Comparison of ENCODE assay signal across 21 cellular contexts in the genomic region with DNA sequence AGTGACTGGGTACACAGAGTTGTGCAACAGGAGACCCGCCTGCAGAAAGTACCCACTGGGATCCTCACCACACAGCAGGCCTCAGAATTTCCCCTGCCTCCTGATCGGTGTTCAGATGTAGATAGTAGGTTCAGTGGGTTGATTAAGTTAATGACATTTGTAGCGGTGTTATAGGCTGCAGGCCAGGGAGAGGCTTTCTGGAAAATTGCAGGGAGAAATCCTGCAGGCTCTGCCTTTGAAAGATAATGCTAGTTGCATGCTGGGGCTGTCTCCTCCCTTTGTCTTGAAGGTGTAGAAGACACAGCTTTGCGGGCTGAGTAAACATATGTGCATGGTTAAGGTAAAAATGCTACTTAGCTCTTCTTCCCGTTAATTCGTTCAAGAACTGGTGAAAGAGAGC.
DNase-seq lines count a peak whose midpoint lies in the region; ATAC-seq and TF ChIP-seq lines count a peak whose summit lies in the region.
"Had no signal": no experiment of that assay in that cellular context is flagged by ENCODE, and none has a peak within 500 bp of the region (broad histone marks: within the 10 kb centered on the region; RNA-seq: fewer than 3 reads in every experiment).

No MANE protein-coding gene starts in this region.

- H3K9me3 ChIP-seq in suprapubic skin (peaks cover 4% of the 10 kb centered on the region), SK-N-SH (no peaks in the 10 kb centered on the region)
- H3K9me3 ChIP-seq: SJCRH30 had no signal

- H3K27ac ChIP-seq in GM23338 (ENCODE audit: low read depth): no peak overlapping the region
- H3K27ac ChIP-seq in suprapubic skin: peak overlapping the region; percentile 20
- H3K27ac ChIP-seq in SK-N-SH (ENCODE audit: low read depth in 2 of 2, low read length in 1 of 2): no peak overlapping the region
- H3K27ac ChIP-seq: KMS-11, SJCRH30 had no signal

- TF ChIP-seq POLR2A in suprapubic skin (IDR thresholded peaks at IDR 0.05): no peak

- DNase-seq in GM23338 (ENCODE audit: low spot score) (no peak), NCI-H2227 treated with DMSO at 0.1 percent for 48 hours (lab: John Stamatoyannopoulos, UW) (peak; percentile 30), islet precursor cell (peak; percentile 64), suprapubic skin (ENCODE audit: low spot score in 2 of 2) (no peak), DMS153 treated with DMSO at 0.1 percent for 48 hours (lab: John Stamatoyannopoulos, UW; ENCODE audit: unreplicated experiment) (no peak), SK-N-SH (no peak)
- DNase-seq: DMS53, EL, IMR-90, NCI-H1092 treated with DMSO at 0.1 percent for 48 hours, NCI-H1436 treated with DMSO at 0.1 percent for 48 hours, NCI-H1930, NCI-H226, NCI-H524, NCI-H774, OCI-M1, SJCRH30 had no signal

- H3K27me3 ChIP-seq in GM23338 (ENCODE audit: insufficient read depth) (no peaks in the 10 kb centered on the region), suprapubic skin (no peaks in the 10 kb centered on the region), SK-N-SH (ENCODE audit: insufficient read depth) (no peaks in the 10 kb centered on the region)
- H3K27me3 ChIP-seq: SJCRH30 had no signal

- no peak overlapping the region for H3K4me3 Mint-ChIP-seq in GM23338
- H3K4me3 Mint-ChIP-seq: B cell, CD14-positive monocyte had no signal

- H3K4me1 ChIP-seq in GM23338 (ENCODE audit: insufficient read depth) (no peaks in the 10 kb centered on the region), suprapubic skin (no peaks in the 10 kb centered on the region), SK-N-SH (ENCODE audit: control insufficient read depth in 1 of 2, insufficient read depth in 2 of 2, low read depth in 1 of 2, low read length in 1 of 2) (no peaks in the 10 kb centered on the region)
- H3K4me1 ChIP-seq: SJCRH30 had no signal

- H3K9me2 ChIP-seq in GM23338 (ENCODE audit: insufficient read depth) (no peaks in the 10 kb centered on the region), SK-N-SH (no peaks in the 10 kb centered on the region)

- TF ChIP-seq CTCF in GM23338 (conservative IDR thresholded peaks at IDR 0.05; ENCODE audit: low read depth in 2 of 2) (no peak), suprapubic skin (IDR thresholded peaks at IDR 0.05) (no peak), SK-N-SH (IDR thresholded peaks at IDR 0.05) (no peak)

- CTCF ChIA-PET in SK-N-SH (lab: Yijun Ruan, JAX): no interaction called here

- no peaks in the 10 kb centered on the region for H3K36me3 ChIP-seq in GM23338 (ENCODE audit: insufficient read depth)
- H3K36me3 ChIP-seq in suprapubic skin: no peaks in the 10 kb centered on the region
- no peaks in the 10 kb centered on the region for H3K36me3 ChIP-seq in SK-N-SH (replicated peaks in 1 of 2; ENCODE audit: control insufficient read depth in 1 of 2, insufficient read depth in 2 of 2, low read length in 1 of 2)
- H3K36me3 ChIP-seq: SJCRH30 had no signal

- 28% methylated on average over 6 of the region's 6 CpGs for WGBS in suprapubic skin
- 8% methylated on average over 6 of the region's 6 CpGs for WGBS in SK-N-SH (ENCODE audit: low lambda C conversion rate)

- TF ChIP-seq EP300 in suprapubic skin (IDR thresholded peaks at IDR 0.05): no peak
- TF ChIP-seq EP300 in SK-N-SH (IDR thresholded peaks at IDR 0.05; ENCODE audit: borderline replicate concordance in 1 of 2, low read depth in 1 of 2, low read length in 1 of 2): no peak

- H3K27me3 Mint-ChIP-seq in GM23338 (ENCODE audit: insufficient read depth, low read depth, poor library complexity): no peaks in the 10 kb centered on the region
- H3K27me3 Mint-ChIP-seq: B cell had no signal

- H3K4me3 ChIP-seq in GM23338: no peak overlapping the region
- no peak overlapping the region for H3K4me3 ChIP-seq in suprapubic skin
- H3K4me3 ChIP-seq in SK-N-SH (ENCODE audit: low read depth in 2 of 2, low read length in 1 of 2): no peak overlapping the region
- H3K4me3 ChIP-seq: SJCRH30 had no signal

- no peak overlapping the region for H3K4me2 ChIP-seq in GM23338
- no peak overlapping the region for H3K4me2 ChIP-seq in SK-N-SH
- H3K4me2 ChIP-seq: KMS-11 had no signal

- no peak for TF ChIP-seq RAD21 in SK-N-SH (IDR thresholded peaks at IDR 0.05; ENCODE audit: low read length)

- H3K4me1 Mint-ChIP-seq in GM23338: peaks cover 12% of the 10 kb centered on the region
- H3K4me1 Mint-ChIP-seq: B cell, CD14-positive monocyte had no signal

- H3K79me2 ChIP-seq in GM23338 (replicated peaks; ENCODE audit: insufficient read depth): no peaks in the 10 kb centered on the region
- H3K79me2 ChIP-seq in SK-N-SH (ENCODE audit: insufficient read depth): no peaks in the 10 kb centered on the region

- H3K36me3 Mint-ChIP-seq in GM23338 (ENCODE audit: low read depth): peaks cover 7% of the 10 kb centered on the region; the same call in 1 of the 3 replicates
- H3K36me3 Mint-ChIP-seq: CD14-positive monocyte had no signal

- H3F3A ChIP-seq in GM23338 (replicated peaks; ENCODE audit: low read depth): no peaks in the 10 kb centered on the region
- no peaks in the 10 kb centered on the region for H3F3A ChIP-seq in SK-N-SH (replicated peaks; ENCODE audit: insufficient read depth)

- H3K27ac Mint-ChIP-seq in GM23338: no peak overlapping the region
- H3K27ac Mint-ChIP-seq: B cell, CD14-positive monocyte had no signal

- H4K20me1 ChIP-seq in GM23338 (replicated peaks; ENCODE audit: insufficient read depth) (no peaks in the 10 kb centered on the region), SK-N-SH (ENCODE audit: insufficient read depth) (no peaks in the 10 kb centered on the region)

- peaks cover 77% of the 10 kb centered on the region for H3K9me3 Mint-ChIP-seq in GM23338

- no peak overlapping the region for H2AFZ ChIP-seq in GM23338
- no peak overlapping the region for H2AFZ ChIP-seq in SK-N-SH (ENCODE audit: low read depth)

- ATAC-seq in GM23338 (peak; percentile 39), HG02571 (IDR thresholded peaks at IDR 0.05; ENCODE audit: unreplicated experiment) (no peak)

- POLR2A ChIA-PET in SK-N-SH (lab: Yijun Ruan, JAX): no interaction called here

- no peak overlapping the region for H3K9ac ChIP-seq in SK-N-SH
- H3K9ac ChIP-seq: KMS-11 had no signal

TF ChIP-seq in GM23338, 12 proteins besides CTCF, POLR2A, EP300 and RAD21:
- no peak for TF ChIP-seq ZNF331 (CRISPR knock-in tag; IDR thresholded peaks at IDR 0.05; ENCODE audit: low read depth)
TF ChIP-seq in GM23338: peak in this region for 0.

TF ChIP-seq in SK-N-SH, 30 proteins besides CTCF, POLR2A, EP300 and RAD21 (continues in another document):
- TF ChIP-seq MAX (IDR thresholded peaks at IDR 0.05; ENCODE audit: low read depth) (no peak), GATA2 (CRISPR knock-in tag; IDR thresholded peaks at IDR 0.05) (no peak), JUND (IDR thresholded peaks at IDR 0.05) (no peak), GABPA (IDR thresholded peaks at IDR 0.05; ENCODE audit: low read depth) (no peak), NRF1 (IDR thresholded peaks at IDR 0.05; ENCODE audit: low read depth, low read length) (no peak), USF1 (IDR thresholded peaks at IDR 0.05; ENCODE audit: borderline replicate concordance, low read depth) (no peak), ZBTB33 (IDR thresholded peaks at IDR 0.05; ENCODE audit: borderline replicate concordance, low read depth) (no peak), ELF1 (IDR thresholded peaks at IDR 0.05) (no peak), RCOR1 (IDR thresholded peaks at IDR 0.05; ENCODE audit: low read length) (no peak), FOSL2 (IDR thresholded peaks at IDR 0.05; ENCODE audit: borderline replicate concordance, low read depth) (no peak), YY1 (IDR thresholded peaks at IDR 0.05; ENCODE audit: low read depth) (no peak)
- TF ChIP-seq, protein P1, sequence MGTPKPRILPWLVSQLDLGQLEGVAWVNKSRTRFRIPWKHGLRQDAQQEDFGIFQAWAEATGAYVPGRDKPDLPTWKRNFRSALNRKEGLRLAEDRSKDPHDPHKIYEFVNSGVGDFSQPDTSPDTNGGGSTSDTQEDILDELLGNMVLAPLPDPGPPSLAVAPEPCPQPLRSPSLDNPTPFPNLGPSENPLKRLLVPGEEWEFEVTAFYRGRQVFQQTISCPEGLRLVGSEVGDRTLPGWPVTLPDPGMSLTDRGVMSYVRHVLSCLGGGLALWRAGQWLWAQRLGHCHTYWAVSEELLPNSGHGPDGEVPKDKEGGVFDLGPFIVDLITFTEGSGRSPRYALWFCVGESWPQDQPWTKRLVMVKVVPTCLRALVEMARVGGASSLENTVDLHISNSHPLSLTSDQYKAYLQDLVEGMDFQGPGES (IDR thresholded peaks at IDR 0.05; ENCODE audit: low read depth, low read length): no peak
- TF ChIP-seq, protein P2, sequence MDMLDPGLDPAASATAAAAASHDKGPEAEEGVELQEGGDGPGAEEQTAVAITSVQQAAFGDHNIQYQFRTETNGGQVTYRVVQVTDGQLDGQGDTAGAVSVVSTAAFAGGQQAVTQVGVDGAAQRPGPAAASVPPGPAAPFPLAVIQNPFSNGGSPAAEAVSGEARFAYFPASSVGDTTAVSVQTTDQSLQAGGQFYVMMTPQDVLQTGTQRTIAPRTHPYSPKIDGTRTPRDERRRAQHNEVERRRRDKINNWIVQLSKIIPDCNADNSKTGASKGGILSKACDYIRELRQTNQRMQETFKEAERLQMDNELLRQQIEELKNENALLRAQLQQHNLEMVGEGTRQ (IDR thresholded peaks at IDR 0.05; ENCODE audit: borderline replicate concordance, low read depth, low read length): no peak

Comparison
In these comparisons a context has a peak if more than half of its experiments do, and no peak if none do; other contexts are left out.
1. DNase-seq: peak in NCI-H2227 treated with DMSO at 0.1 percent for 48 hours (single experiment) and islet precursor cell (single experiment); none in GM23338 (single experiment), suprapubic skin (0 of 2), DMS153 treated with DMSO at 0.1 percent for 48 hours (single experiment) and SK-N-SH (single experiment).